ENCODE assay signal across 8 cellular contexts in the genomic region with DNA sequence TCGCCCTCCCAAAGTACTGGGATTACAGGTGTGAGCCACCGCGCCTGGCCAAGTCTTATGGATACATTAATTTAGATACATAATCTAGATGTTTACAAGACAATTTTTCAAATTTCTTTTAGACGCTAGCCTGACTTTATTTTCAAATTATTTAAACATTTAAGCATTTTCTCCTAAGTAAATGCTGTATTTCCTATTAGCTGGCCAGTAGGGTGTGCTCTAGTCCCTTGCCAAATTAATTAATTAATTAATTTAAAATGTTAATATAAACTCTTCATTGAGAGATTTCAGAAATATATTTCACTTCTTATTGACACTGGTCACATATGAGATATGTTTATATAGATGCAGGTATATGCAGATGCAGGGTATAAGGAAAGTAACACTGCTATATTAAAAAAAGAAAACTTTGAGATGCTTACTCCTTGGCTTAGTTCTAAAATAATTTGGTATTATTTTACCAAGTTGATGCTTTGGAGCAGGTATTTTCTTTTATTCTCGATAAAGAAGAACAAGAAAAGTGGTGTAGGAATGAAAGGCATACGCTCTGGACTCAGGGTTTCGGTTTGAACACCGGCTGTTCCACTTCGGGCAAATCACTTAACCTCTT. TPM values are rescaled to one million over a fixed set of nuclear protein-coding genes. Genes with fewer than 3 reads are reported as not detected.
A peak's percentile ranks its signal among the peaks of the same experiment; 100 is the strongest.
DNase-seq lines count a peak whose midpoint lies in the region; ATAC-seq and TF ChIP-seq lines count a peak whose summit lies in the region.

No MANE protein-coding gene starts in this region.

- in situ Hi-C loops in brain microvascular endothelial cell (cut with HindIII; ENCODE audit: low pct_ligation_motif_present, low sequenced_read_pairs), result no loop called here

- H3K9me3 ChIP-seq in mucosa of descending colon, result no peaks in the 10 kb centered on the region

- ATAC-seq in mucosa of descending colon (no peak), GM18519 (IDR thresholded peaks at IDR 0.05; ENCODE audit: low FRiP score, unreplicated experiment) (no peak)

- peaks cover 20% of the 10 kb centered on the region for H3K4me1 ChIP-seq in mucosa of descending colon (ENCODE audit: low read depth)

- H3K36me3 ChIP-seq in brain microvascular endothelial cell (replicated peaks), result no peaks in the 10 kb centered on the region
- no peaks in the 10 kb centered on the region for H3K36me3 ChIP-seq in mucosa of descending colon (ENCODE audit: low read depth)

- intact Hi-C loops in mucosa of descending colon (cut with DNase I, micrococcal nuclease), result no loop called here

- no peak overlapping the region for H3K27ac ChIP-seq in brain microvascular endothelial cell

- no peaks in the 10 kb centered on the region for H3K27me3 ChIP-seq in brain microvascular endothelial cell (replicated peaks)

- H3K4me3 ChIP-seq in brain microvascular endothelial cell (ENCODE audit: low read depth, low read length) (no peak overlapping the region), mucosa of descending colon (no peak overlapping the region)

- DNase-seq in activated CD4-positive, alpha-beta T cell treated with anti-CD3 and anti-CD28 coated beads for 4 hours, result peak; percentile 22 to 41
- DNase-seq in activated CD4-positive, alpha-beta T cell treated with anti-CD3 and anti-CD28 coated beads for 1 hour, result no peak
- peak; percentile 35 for DNase-seq in NCI-H2029 treated with DMSO at 0.1 percent for 48 hours (lab: John Stamatoyannopoulos, UW)
- DNase-seq in brain microvascular endothelial cell, result no peak
- no peak for DNase-seq in mucosa of descending colon
- no peak for DNase-seq in NCI-H1930 (lab: John Stamatoyannopoulos, UW)
- DNase-seq in NK-92 treated with Interleukin-12 subunit alpha and Interleukin-12 subunit beta, amount 100 ng/mL, for 24 hours (lab: John Stamatoyannopoulos, UW), result no peak

- TF ChIP-seq CTCF in brain microvascular endothelial cell (IDR thresholded peaks at IDR 0.05; ENCODE audit: low read depth, low read length, missing control alignments) (peak; percentile 55), mucosa of descending colon (IDR thresholded peaks at IDR 0.05) (peak; percentile 40)

RNA-seq across cellular contexts. Expression of a gene that starts 5.2 kb away (rescaled TPM):
- 10 to 100 TPM; 48.5 to 84.0 (median 50.2) TPM for total RNA-seq in mucosa of descending colon

Comparison
In these comparisons a context has a peak if more than half of its experiments do, and no peak if none do; other contexts are left out.
1. DNase-seq: peak in activated CD4-positive, alpha-beta T cell treated with anti-CD3 and anti-CD28 coated beads for 4 hours (2 of 2) and NCI-H2029 treated with DMSO at 0.1 percent for 48 hours (single experiment); none in activated CD4-positive, alpha-beta T cell treated with anti-CD3 and anti-CD28 coated beads for 1 hour (single experiment), brain microvascular endothelial cell (single experiment), mucosa of descending colon (0 of 3), NCI-H1930 (0 of 2) and NK-92 treated with Interleukin-12 subunit alpha and Interleukin-12 subunit beta, amount 100 ng/mL, for 24 hours (single experiment).